ENCODE assay signal across 12 cellular contexts in genomic region chr7:2261611-2262010, GRCh38. TPM values are rescaled to one million over a fixed set of nuclear protein-coding genes. Genes with fewer than 3 reads are reported as not detected.
DNase-seq lines count a peak whose midpoint lies in the region; ATAC-seq and TF ChIP-seq lines count a peak whose summit lies in the region.
"Had no signal": no experiment of that assay in that cellular context is flagged by ENCODE, and none has a peak within 500 bp of the region (broad histone marks: within the 10 kb centered on the region; RNA-seq: fewer than 3 reads in every experiment).

No MANE protein-coding gene starts in this region.

- H3K9me3 ChIP-seq in MM.1S (replicated peaks; ENCODE audit: insufficient read depth, low read length), result no peaks in the 10 kb centered on the region
- H3K9me3 ChIP-seq: heart left ventricle had no signal

- H3K4me3 ChIP-seq in MM.1S (ENCODE audit: low read length), result no peak overlapping the region

- H3K27ac ChIP-seq in MM.1S (ENCODE audit: low read length), result no peak overlapping the region

- ATAC-seq in activated T-cell treated with anti-CD3 and anti-CD28 coated beads, Interleukin-2, amount 50 U/mL, for 72 hours (replicated peaks in 1 of 2), result peak in 1 of 2 donors; percentile 35
- no peak for ATAC-seq in natural killer cell treated with Interleukin-12 subunit alpha and Interleukin-12 subunit beta and Interleukin-15 and Interleukin-18, amount 100 ng/mL, for 72 hours
- no peak for ATAC-seq in HG02588 (IDR thresholded peaks at IDR 0.05; ENCODE audit: unreplicated experiment)

- H3K36me3 Mint-ChIP-seq in T-helper 2 cell treated with Interferon-gamma antibody and Interleukin-4, amounts not matched to agents 5 μg/mL and 100 μg/mL, for 36 hours (ENCODE audit: low read depth), result peaks cover 4% of the 10 kb centered on the region
- H3K36me3 Mint-ChIP-seq in IgD-negative memory B cell, result peaks cover 13% of the 10 kb centered on the region
- peaks cover 0 to 2% of the 10 kb centered on the region in 2 donors for H3K36me3 Mint-ChIP-seq in activated T-cell treated with anti-CD3 and anti-CD28 coated beads, Interleukin-2, amount 50 U/mL, for 72 hours (ENCODE audit: insufficient read depth in 2 of 2)
- H3K36me3 Mint-ChIP-seq in natural killer cell treated with Interleukin-12 subunit alpha and Interleukin-12 subunit beta and Interleukin-15 and Interleukin-18, amount 100 ng/mL, for 72 hours, result no peaks in the 10 kb centered on the region

- no peaks in the 10 kb centered on the region for H3K36me3 ChIP-seq in MM.1S (replicated peaks; ENCODE audit: insufficient read depth, low read length)

- H4K20me1 ChIP-seq in MM.1S (ENCODE audit: insufficient read depth, low read length), result no peaks in the 10 kb centered on the region

- H3K79me2 ChIP-seq in MM.1S (ENCODE audit: low read length), result no peaks in the 10 kb centered on the region

- no peak overlapping the region for H3K9ac ChIP-seq in MM.1S (ENCODE audit: low read length)

- no peaks in the 10 kb centered on the region for H3K27me3 Mint-ChIP-seq in T-helper 2 cell treated with Interferon-gamma antibody and Interleukin-4, amounts not matched to agents 5 μg/mL and 100 μg/mL, for 36 hours (ENCODE audit: low read depth)
- H3K27me3 Mint-ChIP-seq in IgD-negative memory B cell, result no peaks in the 10 kb centered on the region
- H3K27me3 Mint-ChIP-seq in activated T-cell treated with anti-CD3 and anti-CD28 coated beads, Interleukin-2, amount 50 U/mL, for 72 hours (ENCODE audit: low read depth), result no peaks in the 10 kb centered on the region
- no peaks in the 10 kb centered on the region for H3K27me3 Mint-ChIP-seq in natural killer cell treated with Interleukin-12 subunit alpha and Interleukin-12 subunit beta and Interleukin-15 and Interleukin-18, amount 100 ng/mL, for 72 hours

- no peaks in the 10 kb centered on the region for H3F3A ChIP-seq in MM.1S (ENCODE audit: insufficient read depth, low read length)

- no peaks in the 10 kb centered on the region for H3K4me1 ChIP-seq in MM.1S (ENCODE audit: low read length)

- H3K4me3 Mint-ChIP-seq in T-helper 2 cell treated with Interferon-gamma antibody and Interleukin-4, amounts not matched to agents 5 μg/mL and 100 μg/mL, for 36 hours, result peak overlapping the region; percentile 57
- H3K4me3 Mint-ChIP-seq in IgD-negative memory B cell, result peak overlapping the region; percentile 75 to 91 (median 84)
- H3K4me3 Mint-ChIP-seq in activated T-cell treated with anti-CD3 and anti-CD28 coated beads, Interleukin-2, amount 50 U/mL, for 72 hours, result peak overlapping the region; percentile 16 to 45
- no peak overlapping the region for H3K4me3 Mint-ChIP-seq in natural killer cell treated with Interleukin-12 subunit alpha and Interleukin-12 subunit beta and Interleukin-15 and Interleukin-18, amount 100 ng/mL, for 72 hours
- H3K4me3 Mint-ChIP-seq: nephron had no signal

- H2AFZ ChIP-seq in MM.1S (ENCODE audit: low read length), result no peak overlapping the region

- no peaks in the 10 kb centered on the region for H3K27me3 ChIP-seq in MM.1S (replicated peaks; ENCODE audit: insufficient read depth, low read length)
- H3K27me3 ChIP-seq: heart left ventricle had no signal

- no peaks in the 10 kb centered on the region for H3K9me3 Mint-ChIP-seq in T-helper 2 cell treated with Interferon-gamma antibody and Interleukin-4, amounts not matched to agents 5 μg/mL and 100 μg/mL, for 36 hours
- H3K9me3 Mint-ChIP-seq in IgD-negative memory B cell, result peaks cover 0 to 1% (median 0%) of the 10 kb centered on the region in 3 donors
- no peaks in the 10 kb centered on the region for H3K9me3 Mint-ChIP-seq in activated T-cell treated with anti-CD3 and anti-CD28 coated beads, Interleukin-2, amount 50 U/mL, for 72 hours
- no peaks in the 10 kb centered on the region for H3K9me3 Mint-ChIP-seq in natural killer cell treated with Interleukin-12 subunit alpha and Interleukin-12 subunit beta and Interleukin-15 and Interleukin-18, amount 100 ng/mL, for 72 hours
- H3K9me3 Mint-ChIP-seq: nephron had no signal

- peaks cover 6% of the 10 kb centered on the region for H3K4me1 Mint-ChIP-seq in T-helper 2 cell treated with Interferon-gamma antibody and Interleukin-4, amounts not matched to agents 5 μg/mL and 100 μg/mL, for 36 hours (ENCODE audit: low read depth)
- H3K4me1 Mint-ChIP-seq in IgD-negative memory B cell, result peaks cover 26 to 32% (median 29%) of the 10 kb centered on the region in 3 donors
- H3K4me1 Mint-ChIP-seq in activated T-cell treated with anti-CD3 and anti-CD28 coated beads, Interleukin-2, amount 50 U/mL, for 72 hours (ENCODE audit: low read depth), result peaks cover 9% of the 10 kb centered on the region
- H3K4me1 Mint-ChIP-seq in natural killer cell treated with Interleukin-12 subunit alpha and Interleukin-12 subunit beta and Interleukin-15 and Interleukin-18, amount 100 ng/mL, for 72 hours (ENCODE audit: low read depth in 2 of 2), result peaks cover 5 to 14% of the 10 kb centered on the region in 2 donors

- peak overlapping the region; percentile 81 for H3K27ac Mint-ChIP-seq in T-helper 2 cell treated with Interferon-gamma antibody and Interleukin-4, amounts not matched to agents 5 μg/mL and 100 μg/mL, for 36 hours
- H3K27ac Mint-ChIP-seq in IgD-negative memory B cell, result peak overlapping the region; percentile 96 to 98 (median 97)
- H3K27ac Mint-ChIP-seq in activated T-cell treated with anti-CD3 and anti-CD28 coated beads, Interleukin-2, amount 50 U/mL, for 72 hours, result peak overlapping the region; percentile 64
- H3K27ac Mint-ChIP-seq in natural killer cell treated with Interleukin-12 subunit alpha and Interleukin-12 subunit beta and Interleukin-15 and Interleukin-18, amount 100 ng/mL, for 72 hours, result peak overlapping the region; percentile 3 to 6

- no peaks in the 10 kb centered on the region for H3K9me2 ChIP-seq in MM.1S (replicated peaks; ENCODE audit: insufficient read depth, low read length)

- no peak for TF ChIP-seq CTCF in MM.1S (IDR thresholded peaks at IDR 0.05; ENCODE audit: low read length)

- no peak for DNase-seq in T-helper 2 cell treated with Interferon-gamma antibody and Interleukin-4, amounts not matched to agents 5 μg/mL and 100 μg/mL, for 36 hours (ENCODE audit: low spot score)
- no peak for DNase-seq in T-helper 2 cell
- DNase-seq in activated T-cell treated with anti-CD3 and anti-CD28 coated beads, Interleukin-2, amount 50 U/mL, for 72 hours, result no peak
- DNase-seq in natural killer cell treated with Interleukin-12 subunit alpha and Interleukin-12 subunit beta and Interleukin-15 and Interleukin-18, amount 100 ng/mL, for 72 hours (ENCODE audit: low spot score), result no peak
- no peak for DNase-seq in DMS53 treated with DMSO at 0.1 percent for 48 hours (lab: John Stamatoyannopoulos, UW; ENCODE audit: unreplicated experiment)
- DNase-seq in MM.1S, result no peak
- DNase-seq: 8988T, heart left ventricle, NCI-H1417 treated with DMSO at 0.1 percent for 48 hours had no signal

- H3K4me2 ChIP-seq in MM.1S (ENCODE audit: low read depth, low read length), result no peak overlapping the region

RNA-seq across cellular contexts. Expression of gene NUDT1, which starts 19.6 kb away (rescaled TPM):
- polyA plus RNA-seq in IgD-negative memory B cell, result 52.1 TPM
- 10 to 100 TPM; 63.6 to 79.3 TPM for total RNA-seq in activated T-cell treated with anti-CD3 and anti-CD28 coated beads, Interleukin-2, amount 50 U/mL, for 72 hours
- total RNA-seq in natural killer cell treated with Interleukin-12 subunit alpha and Interleukin-12 subunit beta and Interleukin-15 and Interleukin-18, amount 100 ng/mL, for 72 hours, result 10 to 100 TPM; 31.7 to 65.2 TPM

RNA-seq across cellular contexts. Expression of gene MRM2, which starts 19.6 kb away (rescaled TPM):
- 67.8 TPM for polyA plus RNA-seq in IgD-negative memory B cell
- total RNA-seq in activated T-cell treated with anti-CD3 and anti-CD28 coated beads, Interleukin-2, amount 50 U/mL, for 72 hours, result 10 to 100 TPM; 31.7 to 39.9 TPM
- total RNA-seq in natural killer cell treated with Interleukin-12 subunit alpha and Interleukin-12 subunit beta and Interleukin-15 and Interleukin-18, amount 100 ng/mL, for 72 hours, result 10 to 100 TPM; 30.0 to 34.5 TPM

RNA-seq across cellular contexts. Expression of gene MAD1L1, which starts 28.9 kb away (rescaled TPM):
- 133 TPM for polyA plus RNA-seq in IgD-negative memory B cell
- 10 to 100 TPM; 51.2 to 63.8 TPM for total RNA-seq in activated T-cell treated with anti-CD3 and anti-CD28 coated beads, Interleukin-2, amount 50 U/mL, for 72 hours
- total RNA-seq in natural killer cell treated with Interleukin-12 subunit alpha and Interleukin-12 subunit beta and Interleukin-15 and Interleukin-18, amount 100 ng/mL, for 72 hours, result 10 to 100 TPM; 39.5 to 79.4 TPM

RNA-seq across cellular contexts. Expression of gene SNX8, which starts 52.6 kb away (rescaled TPM):
- 61.3 TPM for polyA plus RNA-seq in IgD-negative memory B cell
- total RNA-seq in activated T-cell treated with anti-CD3 and anti-CD28 coated beads, Interleukin-2, amount 50 U/mL, for 72 hours, result 10 to 100 TPM; 25.5 to 31.2 TPM
- 10 to 100 TPM; 28.9 to 34.5 TPM for total RNA-seq in natural killer cell treated with Interleukin-12 subunit alpha and Interleukin-12 subunit beta and Interleukin-15 and Interleukin-18, amount 100 ng/mL, for 72 hours

Comparison
In these comparisons a context has a peak if more than half of its experiments do, and no peak if none do; other contexts are left out.
1. H3K27ac Mint-ChIP-seq: peak in every context shown above with its lines; median percentile 97 in IgD-negative memory B cell; 81 in T-helper 2 cell treated with Interferon-gamma antibody and Interleukin-4, amounts not matched to agents 5 μg/mL and 100 μg/mL, for 36 hours; 64 in activated T-cell treated with anti-CD3 and anti-CD28 coated beads, Interleukin-2, amount 50 U/mL, for 72 hours; 4 in natural killer cell treated with Interleukin-12 subunit alpha and Interleukin-12 subunit beta and Interleukin-15 and Interleukin-18, amount 100 ng/mL, for 72 hours.